9 cellular contexts compared by ENCODE assay signal in the genomic region with DNA sequence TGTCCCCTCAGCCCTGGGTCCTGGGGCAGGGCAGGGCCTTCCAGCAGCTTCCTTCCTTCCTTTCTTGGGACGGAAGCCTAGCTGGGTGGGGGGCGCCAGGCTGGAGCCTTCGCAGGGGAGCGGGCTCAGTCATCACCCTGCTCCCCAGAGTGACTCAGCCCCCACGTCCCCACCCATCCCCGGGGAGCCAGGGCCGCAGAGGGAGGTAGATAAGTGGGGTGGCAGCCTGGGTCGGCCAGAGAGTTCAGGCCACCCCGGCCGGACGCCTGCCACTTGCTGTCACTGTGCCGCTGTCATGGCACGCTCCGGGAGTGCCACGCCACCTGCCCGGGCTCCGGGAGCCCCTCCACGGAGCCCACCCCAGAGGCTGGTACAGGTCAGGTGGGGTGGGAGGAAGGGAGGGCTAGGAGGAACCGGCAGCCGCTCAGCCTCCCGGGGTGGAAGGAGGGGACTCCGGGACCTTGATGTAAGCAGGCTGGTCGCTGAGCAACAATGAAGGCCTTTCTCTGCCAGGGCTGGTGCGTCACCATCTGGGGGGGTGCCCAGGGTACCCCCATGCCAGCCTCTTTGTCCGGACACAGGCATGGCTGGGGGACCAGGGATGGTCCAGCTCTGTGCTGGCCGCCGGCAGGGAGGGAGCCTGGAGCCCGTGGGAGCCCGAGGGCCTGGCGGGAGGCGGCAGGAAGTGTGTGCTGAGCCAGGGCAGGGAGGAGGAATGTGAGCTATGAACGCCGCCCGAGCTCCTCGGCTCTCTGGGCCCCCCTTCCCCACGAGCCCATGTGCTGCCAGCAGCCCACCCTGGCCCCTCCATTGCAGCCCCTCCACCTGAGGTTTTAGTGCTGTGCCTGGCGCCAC. TPM values are rescaled to one million over a fixed set of nuclear protein-coding genes. Genes with fewer than 3 reads are reported as not detected.
DNase-seq lines count a peak whose midpoint lies in the region; ATAC-seq and TF ChIP-seq lines count a peak whose summit lies in the region.
"Had no signal": no experiment of that assay in that cellular context is flagged by ENCODE, and none has a peak within 500 bp of the region (broad histone marks: within the 10 kb centered on the region; RNA-seq: fewer than 3 reads in every experiment).

No MANE protein-coding gene starts in this region.

- no peaks in the 10 kb centered on the region for H3K9me3 ChIP-seq in duodenal mucosa (ENCODE audit: control insufficient read depth in 1 of 2, low read length in 2 of 2)

- H3K4me1 Mint-ChIP-seq in activated CD4-positive, alpha-beta T cell treated with anti-CD3 and anti-CD28 coated beads for 36 hours: no peaks in the 10 kb centered on the region
- H3K4me1 Mint-ChIP-seq in mesothelial cell of epicardium: peaks cover 39% of the 10 kb centered on the region
- H3K4me1 Mint-ChIP-seq in type B pancreatic cell (ENCODE audit: unreplicated experiment): no peaks in the 10 kb centered on the region
- H3K4me1 Mint-ChIP-seq in T-helper 2 cell treated with Interferon-gamma antibody and Interleukin-4, amounts not matched to agents 5 μg/mL and 100 μg/mL, for 36 hours (ENCODE audit: low read depth): no peaks in the 10 kb centered on the region
- no peaks in the 10 kb centered on the region for H3K4me1 Mint-ChIP-seq in activated CD4-positive, alpha-beta memory T cell treated with anti-CD3 and anti-CD28 coated beads, Interleukin-2, amount 10 ng/mL, durations not matched to agents 7 days and 5 days

- H3K36me3 ChIP-seq in duodenal mucosa (ENCODE audit: control insufficient read depth in 1 of 2, insufficient read depth in 2 of 2, low read length in 2 of 2): no peaks in the 10 kb centered on the region

- peak overlapping the region; percentile 84 for H3K27ac ChIP-seq in duodenal mucosa (ENCODE audit: low read depth, low read length)
- H3K27ac ChIP-seq: C4-2B had no signal

- no peak overlapping the region for H3K27ac Mint-ChIP-seq in activated CD4-positive, alpha-beta T cell treated with anti-CD3 and anti-CD28 coated beads for 36 hours
- H3K27ac Mint-ChIP-seq in mesothelial cell of epicardium: peak overlapping the region; percentile 92
- H3K27ac Mint-ChIP-seq in type B pancreatic cell: peak overlapping the region; percentile 26
- H3K27ac Mint-ChIP-seq in T-helper 2 cell treated with Interferon-gamma antibody and Interleukin-4, amounts not matched to agents 5 μg/mL and 100 μg/mL, for 36 hours: no peak overlapping the region
- no peak overlapping the region for H3K27ac Mint-ChIP-seq in activated CD4-positive, alpha-beta memory T cell treated with anti-CD3 and anti-CD28 coated beads, Interleukin-2, amount 10 ng/mL, durations not matched to agents 7 days and 5 days

- POLR2A ChIA-PET in activated CD4-positive, alpha-beta T cell treated with anti-CD3 and anti-CD28 coated beads for 36 hours (lab: Charles Lee): no interaction called here
- POLR2A ChIA-PET in activated CD4-positive, alpha-beta memory T cell treated with anti-CD3 and anti-CD28 coated beads, Interleukin-2, amount 10 ng/mL, durations not matched to agents 7 days and 5 days (lab: Charles Lee): no interaction called here

- H3K27me3 Mint-ChIP-seq in activated CD4-positive, alpha-beta T cell treated with anti-CD3 and anti-CD28 coated beads for 36 hours: no peaks in the 10 kb centered on the region
- H3K27me3 Mint-ChIP-seq in mesothelial cell of epicardium (ENCODE audit: low read depth) (no peaks in the 10 kb centered on the region), type B pancreatic cell (peaks cover 3% of the 10 kb centered on the region)
- peaks cover 7% of the 10 kb centered on the region for H3K27me3 Mint-ChIP-seq in T-helper 2 cell treated with Interferon-gamma antibody and Interleukin-4, amounts not matched to agents 5 μg/mL and 100 μg/mL, for 36 hours (ENCODE audit: low read depth)
- peaks cover 7% of the 10 kb centered on the region for H3K27me3 Mint-ChIP-seq in activated CD4-positive, alpha-beta memory T cell treated with anti-CD3 and anti-CD28 coated beads, Interleukin-2, amount 10 ng/mL, durations not matched to agents 7 days and 5 days

- peaks cover 4 to 33% of the 10 kb centered on the region in 2 donors for H3K4me1 ChIP-seq in duodenal mucosa (ENCODE audit: control insufficient read depth in 1 of 2, insufficient read depth in 2 of 2, low read length in 2 of 2)

- H3K36me3 Mint-ChIP-seq in activated CD4-positive, alpha-beta T cell treated with anti-CD3 and anti-CD28 coated beads for 36 hours (ENCODE audit: low read depth): no peaks in the 10 kb centered on the region
- peaks cover 2% of the 10 kb centered on the region for H3K36me3 Mint-ChIP-seq in mesothelial cell of epicardium
- no peaks in the 10 kb centered on the region for H3K36me3 Mint-ChIP-seq in type B pancreatic cell
- no peaks in the 10 kb centered on the region for H3K36me3 Mint-ChIP-seq in T-helper 2 cell treated with Interferon-gamma antibody and Interleukin-4, amounts not matched to agents 5 μg/mL and 100 μg/mL, for 36 hours (ENCODE audit: low read depth)
- H3K36me3 Mint-ChIP-seq in activated CD4-positive, alpha-beta memory T cell treated with anti-CD3 and anti-CD28 coated beads, Interleukin-2, amount 10 ng/mL, durations not matched to agents 7 days and 5 days (ENCODE audit: low read depth): no peaks in the 10 kb centered on the region

- H3K9ac ChIP-seq in duodenal mucosa (ENCODE audit: low read depth in 1 of 2, low read length in 2 of 2): peak overlapping the region; percentile 38 to 48

- peak; percentile 50 for ATAC-seq in activated CD4-positive, alpha-beta T cell treated with anti-CD3 and anti-CD28 coated beads for 36 hours
- no peak for ATAC-seq in GM18511 (IDR thresholded peaks at IDR 0.05; ENCODE audit: unreplicated experiment)

- CTCF ChIA-PET in activated CD4-positive, alpha-beta T cell treated with anti-CD3 and anti-CD28 coated beads for 36 hours (lab: Charles Lee): interaction anchor here (0.6 kb wide), 1 partner anchor 162 kb away, joined by 4 read pairs; no protein-coding TSS in a partner anchor
- CTCF ChIA-PET in activated CD4-positive, alpha-beta memory T cell treated with anti-CD3 and anti-CD28 coated beads, Interleukin-2, amount 10 ng/mL, durations not matched to agents 7 days and 5 days (lab: Charles Lee): no interaction called here

- no peaks in the 10 kb centered on the region for H3K27me3 ChIP-seq in duodenal mucosa (ENCODE audit: control insufficient read depth in 1 of 2, insufficient read depth in 2 of 2, low read length in 2 of 2)

- H3K4me3 Mint-ChIP-seq in activated CD4-positive, alpha-beta T cell treated with anti-CD3 and anti-CD28 coated beads for 36 hours: no peak overlapping the region
- H3K4me3 Mint-ChIP-seq in mesothelial cell of epicardium: no peak overlapping the region
- no peak overlapping the region for H3K4me3 Mint-ChIP-seq in type B pancreatic cell
- H3K4me3 Mint-ChIP-seq in T-helper 2 cell treated with Interferon-gamma antibody and Interleukin-4, amounts not matched to agents 5 μg/mL and 100 μg/mL, for 36 hours: no peak overlapping the region
- no peak overlapping the region for H3K4me3 Mint-ChIP-seq in activated CD4-positive, alpha-beta memory T cell treated with anti-CD3 and anti-CD28 coated beads, Interleukin-2, amount 10 ng/mL, durations not matched to agents 7 days and 5 days

- peak; percentile 35 for DNase-seq in activated CD4-positive, alpha-beta T cell treated with anti-CD3 and anti-CD28 coated beads for 36 hours
- DNase-seq in activated CD4-positive, alpha-beta T cell treated with anti-CD3 and anti-CD28 coated beads, Interleukin-2, amount 50 U/mL, for 4 hours: no peak
- peak; percentile 45 to 74 for DNase-seq in mesothelial cell of epicardium (ENCODE audit: low spot score in 2 of 2, unreplicated experiment in 2 of 2)
- DNase-seq in type B pancreatic cell (ENCODE audit: extremely low spot score, unreplicated experiment): no peak
- no peak for DNase-seq in T-helper 2 cell treated with Interferon-gamma antibody and Interleukin-4, amounts not matched to agents 5 μg/mL and 100 μg/mL, for 36 hours (ENCODE audit: low spot score)
- no peak for DNase-seq in activated CD4-positive, alpha-beta memory T cell treated with anti-CD3 and anti-CD28 coated beads, Interleukin-2, amount 10 ng/mL, durations not matched to agents 7 days and 5 days

- peak overlapping the region; percentile 22 to 45 for H3K4me3 ChIP-seq in duodenal mucosa (ENCODE audit: low read depth in 1 of 2, low read length in 2 of 2)

- TF ChIP-seq CTCF in mesothelial cell of epicardium (IDR thresholded peaks at IDR 0.05; ENCODE audit: unreplicated experiment) (no peak), type B pancreatic cell (conservative IDR thresholded peaks at IDR 0.05) (no peak)

- intact Hi-C loops in activated CD4-positive, alpha-beta T cell treated with anti-CD3 and anti-CD28 coated beads for 36 hours (cut with DNase I, micrococcal nuclease): no loop called here

- H3K9me3 Mint-ChIP-seq in activated CD4-positive, alpha-beta T cell treated with anti-CD3 and anti-CD28 coated beads for 36 hours (ENCODE audit: low read depth): no peaks in the 10 kb centered on the region
- H3K9me3 Mint-ChIP-seq in mesothelial cell of epicardium (no peaks in the 10 kb centered on the region), type B pancreatic cell (no peaks in the 10 kb centered on the region)
- no peaks in the 10 kb centered on the region for H3K9me3 Mint-ChIP-seq in T-helper 2 cell treated with Interferon-gamma antibody and Interleukin-4, amounts not matched to agents 5 μg/mL and 100 μg/mL, for 36 hours
- no peaks in the 10 kb centered on the region for H3K9me3 Mint-ChIP-seq in activated CD4-positive, alpha-beta memory T cell treated with anti-CD3 and anti-CD28 coated beads, Interleukin-2, amount 10 ng/mL, durations not matched to agents 7 days and 5 days

RNA-seq across cellular contexts. Expression of a gene that starts 6.6 kb away (rescaled TPM):
- total RNA-seq in activated CD4-positive, alpha-beta T cell treated with anti-CD3 and anti-CD28 coated beads for 36 hours: 1 to 10 TPM; 1.9 to 2.7 TPM
- 48.1 to 55.1 TPM (median 51.3 TPM) in 3 replicates for total RNA-seq in mesothelial cell of epicardium
- total RNA-seq in type B pancreatic cell (ENCODE audit: low replicate concordance): 23.3 and 23.4 TPM in 2 replicates
- under 1 TPM; 0.85 to 0.96 TPM for total RNA-seq in activated CD4-positive, alpha-beta memory T cell treated with anti-CD3 and anti-CD28 coated beads, Interleukin-2, amount 10 ng/mL, durations not matched to agents 7 days and 5 days

RNA-seq across cellular contexts. Expression of a gene that starts 13.7 kb away (rescaled TPM):
- 1 to 10 TPM; 2.0 to 2.8 TPM for total RNA-seq in activated CD4-positive, alpha-beta T cell treated with anti-CD3 and anti-CD28 coated beads for 36 hours
- 14.0 to 16.1 TPM (median 15.4 TPM) in 3 replicates for total RNA-seq in mesothelial cell of epicardium
- total RNA-seq in type B pancreatic cell (ENCODE audit: low replicate concordance): 3.9 and 4.7 TPM in 2 replicates
- under 1 TPM; 0.48 to 0.65 TPM for total RNA-seq in activated CD4-positive, alpha-beta memory T cell treated with anti-CD3 and anti-CD28 coated beads, Interleukin-2, amount 10 ng/mL, durations not matched to agents 7 days and 5 days

RNA-seq across cellular contexts. Expression of a gene that starts 14.3 kb away (rescaled TPM):
- 10 to 100 TPM; 22.6 to 26.1 TPM for total RNA-seq in activated CD4-positive, alpha-beta T cell treated with anti-CD3 and anti-CD28 coated beads for 36 hours
- 27.6 to 31.1 TPM (median 29.7 TPM) in 3 replicates for total RNA-seq in mesothelial cell of epicardium
- 18.1 and 37.6 TPM in 2 replicates for total RNA-seq in type B pancreatic cell (ENCODE audit: low replicate concordance)
- total RNA-seq in activated CD4-positive, alpha-beta memory T cell treated with anti-CD3 and anti-CD28 coated beads, Interleukin-2, amount 10 ng/mL, durations not matched to agents 7 days and 5 days: 10 to 100 TPM; 22.5 to 24.5 TPM

RNA-seq across cellular contexts. Expression of a gene that starts 14.5 kb away (rescaled TPM):
- 10 to 100 TPM; 49.6 to 72.9 TPM for total RNA-seq in activated CD4-positive, alpha-beta T cell treated with anti-CD3 and anti-CD28 coated beads for 36 hours
- total RNA-seq in mesothelial cell of epicardium (242 to 250 TPM (median 243 TPM) in 3 replicates), type B pancreatic cell (ENCODE audit: low replicate concordance) (131 and 208 TPM in 2 replicates)
- total RNA-seq in activated CD4-positive, alpha-beta memory T cell treated with anti-CD3 and anti-CD28 coated beads, Interleukin-2, amount 10 ng/mL, durations not matched to agents 7 days and 5 days: 10 to 100 TPM; 88.4 to 90.1 TPM

RNA-seq across cellular contexts. Expression of a gene that starts 23.7 kb away (rescaled TPM):
- total RNA-seq in activated CD4-positive, alpha-beta T cell treated with anti-CD3 and anti-CD28 coated beads for 36 hours: 10 to 100 TPM; 64.6 to 69.8 TPM
- total RNA-seq in mesothelial cell of epicardium (50.6 to 52.7 TPM (median 52.7 TPM) in 3 replicates), type B pancreatic cell (ENCODE audit: low replicate concordance) (43.9 and 46.1 TPM in 2 replicates)
- total RNA-seq in activated CD4-positive, alpha-beta memory T cell treated with anti-CD3 and anti-CD28 coated beads, Interleukin-2, amount 10 ng/mL, durations not matched to agents 7 days and 5 days: 10 to 100 TPM; 52.1 to 53.6 TPM

Comparison
In these comparisons a context has a peak if more than half of its experiments do, and no peak if none do; other contexts are left out.
1. DNase-seq: peak in activated CD4-positive, alpha-beta T cell treated with anti-CD3 and anti-CD28 coated beads for 36 hours (single experiment) and mesothelial cell of epicardium (2 of 2); none in activated CD4-positive, alpha-beta T cell treated with anti-CD3 and anti-CD28 coated beads, Interleukin-2, amount 50 U/mL, for 4 hours (0 of 2), type B pancreatic cell (single experiment), T-helper 2 cell treated with Interferon-gamma antibody and Interleukin-4, amounts not matched to agents 5 μg/mL and 100 μg/mL, for 36 hours (single experiment) and activated CD4-positive, alpha-beta memory T cell treated with anti-CD3 and anti-CD28 coated beads, Interleukin-2, amount 10 ng/mL, durations not matched to agents 7 days and 5 days (single experiment).
2. H3K27ac Mint-ChIP-seq: peak in mesothelial cell of epicardium (single experiment) and type B pancreatic cell (single experiment); none in activated CD4-positive, alpha-beta T cell treated with anti-CD3 and anti-CD28 coated beads for 36 hours (single experiment), T-helper 2 cell treated with Interferon-gamma antibody and Interleukin-4, amounts not matched to agents 5 μg/mL and 100 μg/mL, for 36 hours (single experiment) and activated CD4-positive, alpha-beta memory T cell treated with anti-CD3 and anti-CD28 coated beads, Interleukin-2, amount 10 ng/mL, durations not matched to agents 7 days and 5 days (single experiment).